ENCODE assay signal across 21 cellular contexts in genomic region chr1:84571150-84571535, GRCh38. TPM values are rescaled to one million over a fixed set of nuclear protein-coding genes. Genes with fewer than 3 reads are reported as not detected.
A peak's percentile ranks its signal among the peaks of the same experiment; 100 is the strongest.
DNase-seq lines count a peak whose midpoint lies in the region; ATAC-seq, FAIRE-seq and TF ChIP-seq lines count a peak whose summit lies in the region.
"Had no signal": no experiment of that assay in that cellular context is flagged by ENCODE, and none has a peak within 500 bp of the region (broad histone marks: within the 10 kb centered on the region; RNA-seq: fewer than 3 reads in every experiment).

No MANE protein-coding gene starts in this region.

- WGBS in thyroid gland, 2 donors: 98 to 100% methylated on average over 2 of the region's 2 CpGs
- WGBS in HepG2 (ENCODE audit: low lambda C conversion rate): 97% methylated on average over 2 of the region's 2 CpGs

- peaks cover 47% of the 10 kb centered on the region for H3K36me3 ChIP-seq in neutrophil
- H3K36me3 ChIP-seq in thyroid gland: no peaks in the 10 kb centered on the region
- H3K36me3 ChIP-seq in HepG2 (replicated peaks in 1 of 2; ENCODE audit: control insufficient read depth in 1 of 2, insufficient read depth in 2 of 2, low read length in 2 of 2): no peaks in the 10 kb centered on the region

- TF ChIP-seq CTCF in neutrophil (IDR thresholded peaks at IDR 0.05): no peak
- TF ChIP-seq CTCF in thyroid gland (IDR thresholded peaks at IDR 0.05): no peak
- TF ChIP-seq CTCF in HepG2 (CRISPR knock-in tag; IDR thresholded peaks at IDR 0.05): no peak

- TF ChIP-seq RAD21 in HepG2 (CRISPR knock-in tag; IDR thresholded peaks at IDR 0.05): no peak

- peak overlapping the region; percentile 13 for H3K4me3 Mint-ChIP-seq in T-helper 1 cell treated with Interleukin-12 subunit alpha and Interleukin-12 subunit beta and Interleukin-4 antibody, amounts not matched to agents 30 μg/mL and 1 μg/mL, for 36 hours
- H3K4me3 Mint-ChIP-seq in central memory CD8-positive, alpha-beta T cell: no peak overlapping the region

- ATAC-seq in central memory CD8-positive, alpha-beta T cell (replicated peaks; ENCODE audit: extremely low read depth, poor library complexity, severe bottlenecking): no peak
- ATAC-seq in GM21423 (IDR thresholded peaks at IDR 0.05; ENCODE audit: unreplicated experiment): no peak
- no peak for ATAC-seq in HepG2

- in situ Hi-C loops in HepG2 (cut with HindIII; ENCODE audit: extremely low pct_ligation_motif_present, low pct_unique_long_range_greater_than_20kb): loop anchor here (5.0 kb wide), 1 partner anchor 64 kb away; the partner anchor contains the start of genes GNG5 and SPATA1

- H3K4me1 ChIP-seq in neutrophil (ENCODE audit: control insufficient read depth in 1 of 2, insufficient read depth in 1 of 2, low read depth in 1 of 2, low read length in 1 of 2) (peaks cover 42 to 45% of the 10 kb centered on the region in 2 experiments), thyroid gland (peaks cover 11 to 17% of the 10 kb centered on the region in 2 donors), HepG2 (ENCODE audit: insufficient read depth, low read length) (peaks cover 21% of the 10 kb centered on the region)

- CTCF ChIA-PET in HepG2 (lab: Yijun Ruan, JAX; ENCODE audit: low intra/inter-chr PET ratio, low total read pairs): no interaction called here

- H3K27me3 ChIP-seq in neutrophil: no peaks in the 10 kb centered on the region
- no peaks in the 10 kb centered on the region for H3K27me3 ChIP-seq in thyroid gland
- no peaks in the 10 kb centered on the region; a peak in 1 of 5 replicates for H3K27me3 ChIP-seq in HepG2 (ENCODE audit: control insufficient read depth in 1 of 2, insufficient read depth in 2 of 2, low read length in 2 of 2)
- H3K27me3 ChIP-seq: esophagus muscularis mucosa, hepatocyte had no signal

- peak overlapping the region; percentile 100 for H3K27ac ChIP-seq in neutrophil
- H3K27ac ChIP-seq in thyroid gland: no peak overlapping the region
- no peak overlapping the region for H3K27ac ChIP-seq in HepG2 (ENCODE audit: extremely low read length, insufficient read depth, low read length)
- H3K27ac ChIP-seq: esophagus muscularis mucosa, hepatocyte had no signal

- H3K27ac Mint-ChIP-seq in T-helper 1 cell treated with Interleukin-12 subunit alpha and Interleukin-12 subunit beta and Interleukin-4 antibody, amounts not matched to agents 30 μg/mL and 1 μg/mL, for 36 hours: no peak overlapping the region
- H3K27ac Mint-ChIP-seq in central memory CD8-positive, alpha-beta T cell (ENCODE audit: low read depth): peak overlapping the region; percentile 48

- no TSS peak for BruUV-seq in HepG2 (replicated peaks; lab: Mats Ljungman, UMichigan)

- H3K27me3 Mint-ChIP-seq in T-helper 1 cell treated with Interleukin-12 subunit alpha and Interleukin-12 subunit beta and Interleukin-4 antibody, amounts not matched to agents 30 μg/mL and 1 μg/mL, for 36 hours (ENCODE audit: low read depth): no peaks in the 10 kb centered on the region
- H3K27me3 Mint-ChIP-seq in central memory CD8-positive, alpha-beta T cell: no peaks in the 10 kb centered on the region
- H3K27me3 Mint-ChIP-seq: CD8-positive, alpha-beta memory T cell; IgD-negative memory B cell had no signal

- no peaks in the 10 kb centered on the region for H3K79me2 ChIP-seq in HepG2 (ENCODE audit: insufficient read depth, low read length)

- POLR2A ChIA-PET in HepG2 (lab: Yijun Ruan, JAX): no interaction called here

- no peak overlapping the region for H3K9ac ChIP-seq in HepG2 (ENCODE audit: insufficient read depth, low read depth, low read length)

- peak overlapping the region in 1 of 2 experiments; percentile 31 for H3K4me3 ChIP-seq in neutrophil (ENCODE audit: low read depth in 1 of 2, low read length in 1 of 2)
- H3K4me3 ChIP-seq in thyroid gland (replicated peaks in 1 of 3): no peak overlapping the region
- no peak overlapping the region for H3K4me3 ChIP-seq in HepG2 (replicated peaks in 1 of 3; ENCODE audit: insufficient read depth in 1 of 3, low read depth in 2 of 3, low read length in 3 of 3)
- H3K4me3 ChIP-seq: esophagus muscularis mucosa, hepatocyte had no signal

- H4K20me1 ChIP-seq in HepG2 (ENCODE audit: insufficient read depth, low read length): no peaks in the 10 kb centered on the region

- TF ChIP-seq POLR2A in thyroid gland (IDR thresholded peaks at IDR 0.05) (no peak), HepG2 (IDR thresholded peaks at IDR 0.05; ENCODE audit: insufficient read depth in 1 of 2, low read depth in 2 of 2, low read length in 2 of 2) (no peak)

- DNase-seq in T-helper 1 cell (no peak), LHCN-M2 (ENCODE audit: low read depth) (peak; percentile 38), thyroid gland (no peak), HepG2 (ENCODE audit: low spot score) (no peak)
- no peak for DNase-seq in central memory CD8-positive, alpha-beta T cell (ENCODE audit: low spot score in 2 of 2)
- DNase-seq: activated CD4-positive, alpha-beta T cell treated with anti-CD3 and anti-CD28 coated beads for 1 hour; amygdala; CD8-positive, alpha-beta memory T cell; cortex of kidney; NCI-H1436 treated with DMSO at 0.1 percent for 48 hours; NCI-H524; retina; stimulated activated CD8-positive, alpha-beta memory T cell treated with anti-CD3 and anti-CD28 coated beads, Interleukin-4, amount 100 ng/mL, for 48 hours; trophoblast cell had no signal

- TF ChIP-seq EP300 in HepG2 (IDR thresholded peaks at IDR 0.05; ENCODE audit: low read depth in 2 of 2, low read length in 2 of 2): no peak
- TF ChIP-seq EP300 in HepG2 (CRISPR knock-in tag; IDR thresholded peaks at IDR 0.05; ENCODE audit: borderline replicate concordance): no peak

- H3K36me3 Mint-ChIP-seq in T-helper 1 cell treated with Interleukin-12 subunit alpha and Interleukin-12 subunit beta and Interleukin-4 antibody, amounts not matched to agents 30 μg/mL and 1 μg/mL, for 36 hours (ENCODE audit: low read depth): peaks cover 44% of the 10 kb centered on the region
- H3K36me3 Mint-ChIP-seq in central memory CD8-positive, alpha-beta T cell (ENCODE audit: insufficient read depth): peaks cover 22% of the 10 kb centered on the region

- no peak for FAIRE-seq in HepG2 (lab: Jason Lieb, UNC)
- FAIRE-seq: A204.1 had no signal

- peaks cover 45% of the 10 kb centered on the region for H3K4me1 Mint-ChIP-seq in T-helper 1 cell treated with Interleukin-12 subunit alpha and Interleukin-12 subunit beta and Interleukin-4 antibody, amounts not matched to agents 30 μg/mL and 1 μg/mL, for 36 hours (ENCODE audit: low read depth)
- H3K4me1 Mint-ChIP-seq in central memory CD8-positive, alpha-beta T cell: peaks cover 53% of the 10 kb centered on the region

- no peaks in the 10 kb centered on the region for H3K9me3 ChIP-seq in neutrophil
- H3K9me3 ChIP-seq in thyroid gland: no peaks in the 10 kb centered on the region
- H3K9me3 ChIP-seq in HepG2 (ENCODE audit: low read length): no peaks in the 10 kb centered on the region
- H3K9me3 ChIP-seq: esophagus muscularis mucosa had no signal

- intact Hi-C loops in thyroid gland (cut with DNase I) (loop anchor here (10.0 kb wide), 1 partner anchor 66 kb away; the partner anchor contains the start of genes GNG5 and SPATA1), HepG2 (cut with micrococcal nuclease; ENCODE audit: unreplicated experiment) (loop anchor here (5.0 kb wide), 1 partner anchor 494 kb away; no protein-coding TSS in a partner anchor)

- H2AFZ ChIP-seq in HepG2 (ENCODE audit: low read length): no peak overlapping the region
- H2AFZ ChIP-seq: hepatocyte had no signal

- H3K9me3 Mint-ChIP-seq in T-helper 1 cell treated with Interleukin-12 subunit alpha and Interleukin-12 subunit beta and Interleukin-4 antibody, amounts not matched to agents 30 μg/mL and 1 μg/mL, for 36 hours: peaks cover 6% of the 10 kb centered on the region
- H3K9me3 Mint-ChIP-seq in central memory CD8-positive, alpha-beta T cell: no peaks in the 10 kb centered on the region
- H3K9me3 Mint-ChIP-seq: CD8-positive, alpha-beta memory T cell; IgD-negative memory B cell had no signal

- H3K4me2 ChIP-seq in HepG2 (ENCODE audit: low read depth, low read length): no peak overlapping the region

TF ChIP-seq in HepG2, 621 proteins besides CTCF, POLR2A, EP300 and RAD21:
- TF ChIP-seq ZNF230 (CRISPR knock-in tag; IDR thresholded peaks at IDR 0.05) (no peak), FOXA3 (CRISPR knock-in tag; IDR thresholded peaks at IDR 0.05) (no peak), PRMT3 (CRISPR knock-in tag; IDR thresholded peaks at IDR 0.05; ENCODE audit: borderline replicate concordance, low read depth) (no peak), ZNF33A (CRISPR knock-in tag; IDR thresholded peaks at IDR 0.05; ENCODE audit: borderline replicate concordance) (no peak), ZNF484 (CRISPR knock-in tag; IDR thresholded peaks at IDR 0.05; ENCODE audit: borderline replicate concordance, low read depth) (no peak), HES4 (CRISPR knock-in tag; IDR thresholded peaks at IDR 0.05; ENCODE audit: borderline replicate concordance) (no peak), ZSCAN9 (CRISPR knock-in tag; IDR thresholded peaks at IDR 0.05; ENCODE audit: borderline replicate concordance) (no peak), SMARCE1 (IDR thresholded peaks at IDR 0.05; ENCODE audit: borderline replicate concordance) (no peak)

RNA-seq across cellular contexts. Expression of gene CTBS, which starts 3.1 kb away (rescaled TPM):
- total RNA-seq in LHCN-M2 (2014; rRNA removed): 7.1 and 9.6 TPM in 2 replicates
- 7.5 TPM for polyA plus RNA-seq in LHCN-M2 (2012)
- 10 to 100 TPM; 14.9 to 24.1 (median 17.1) TPM for total RNA-seq in thyroid gland
- total RNA-seq in HepG2 (2016; rRNA removed; fragmentation: Illumina TruSeq; extraction: Trizol): 4.2 and 4.7 TPM in 2 replicates
- total RNA-seq in HepG2 (2016; cell fraction: cytosol; rRNA removed; fragmentation: Illumina TruSeq; extraction: Trizol; ENCODE audit: low read depth): 3.1 and 3.7 TPM in 2 replicates
- 4.2 and 4.6 TPM in 2 replicates for total RNA-seq in HepG2 (2016; cell fraction: insoluble cytoplasmic fraction; rRNA removed; fragmentation: Illumina TruSeq; extraction: Trizol)
- 6.8 and 7.1 TPM in 2 replicates for total RNA-seq in HepG2 (2016; cell fraction: membrane; rRNA removed; fragmentation: Illumina TruSeq; extraction: Trizol)
- 4.9 and 6.3 TPM in 2 replicates for total RNA-seq in HepG2 (2016; cell fraction: nucleus; rRNA removed; fragmentation: Illumina TruSeq; extraction: Trizol)
- polyA plus RNA-seq in HepG2 (2011; rRNA removed): 9.5 and 12.4 TPM in 2 replicates
- 5.5 and 9.1 TPM in 2 replicates for polyA plus RNA-seq in HepG2 (2011; cell fraction: cytosol; rRNA removed)
- polyA plus RNA-seq in HepG2 (2011; cell fraction: nucleus; rRNA removed): 2.7 and 3.3 TPM in 2 replicates
- 7.0 and 9.5 TPM in 2 replicates for polyA plus RNA-seq in HepG2 (2012)
- polyA plus RNA-seq in HepG2 (2016; cell fraction: cytosol; fragmentation: Illumina TruSeq; extraction: Trizol; ENCODE audit: low read depth): 6.5 and 7.1 TPM in 2 replicates
- 4.9 and 5.4 TPM in 2 replicates for polyA plus RNA-seq in HepG2 (2016; cell fraction: insoluble cytoplasmic fraction; fragmentation: Illumina TruSeq; extraction: Trizol; ENCODE audit: low read depth)
- polyA plus RNA-seq in HepG2 (2016; cell fraction: membrane; fragmentation: Illumina TruSeq; extraction: Trizol; ENCODE audit: low read depth): 7.9 and 8.2 TPM in 2 replicates
- 6.4 and 7.2 TPM in 2 replicates for polyA plus RNA-seq in HepG2 (2016; cell fraction: nucleus; fragmentation: Illumina TruSeq; extraction: Trizol; ENCODE audit: insufficient read depth, low read depth)
- polyA minus RNA-seq in HepG2 (2011; rRNA and poly(A)+ RNA removed; ENCODE audit: low replicate concordance): 1.2 and 3.8 TPM in 2 replicates
- polyA minus RNA-seq in HepG2 (2011; cell fraction: cytosol; rRNA and poly(A)+ RNA removed): 5.8 and 7.9 TPM in 2 replicates
- polyA minus RNA-seq in HepG2 (2011; cell fraction: nucleus; rRNA and poly(A)+ RNA removed): 11.7 and 11.8 TPM in 2 replicates
